Comparison of ENCODE assay signal across 21 cellular contexts in genomic region chr5:37448941-37449340, GRCh38.
"Had no signal": no experiment of that assay in that cellular context is flagged by ENCODE, and none has a peak within 500 bp of the region (broad histone marks: within the 10 kb centered on the region; RNA-seq: fewer than 3 reads in every experiment).

No MANE protein-coding gene starts in this region.

- H3K27me3 ChIP-seq: breast epithelium, spleen had no signal

- H3K27ac ChIP-seq: breast epithelium, spleen had no signal

- H3K4me1 ChIP-seq: breast epithelium, spleen had no signal

- H3K4me3 ChIP-seq: breast epithelium, lung, spleen had no signal

- H3K36me3 ChIP-seq: breast epithelium had no signal

- DNase-seq: activated CD4-positive, alpha-beta T cell treated with anti-CD3 and anti-CD28 coated beads for 36 hours; activated CD4-positive, alpha-beta T cell treated with anti-CD3 and anti-CD28 coated beads, Interleukin-2, amount 50 U/mL, for 48 hours; activated CD8-positive, alpha-beta memory T cell treated with anti-CD3 and anti-CD28 coated beads, Interleukin-2, amount 10 ng/mL, durations not matched to agents 7 days and 5 days; activated naive CD4-positive, alpha-beta T cell; activated naive CD8-positive, alpha-beta T cell treated with anti-CD3 and anti-CD28 coated beads for 36 hours; amygdala; cortex of kidney; foreskin melanocyte; glutamatergic neuron; hypothalamus; midbrain; nephron progenitor cell; nucleus accumbens; retina; spleen; stimulated activated naive CD4-positive, alpha-beta T cell had no signal

- ATAC-seq: activated CD4-positive, alpha-beta T cell treated with anti-CD3 and anti-CD28 coated beads for 36 hours; activated CD8-positive, alpha-beta memory T cell treated with anti-CD3 and anti-CD28 coated beads, Interleukin-2, amount 10 ng/mL, durations not matched to agents 7 days and 5 days; esophagus mucosa; left lobe of liver; WTC11 had no signal
